15 cellular contexts compared by ENCODE assay signal in genomic region chr4:108881190-108881589, GRCh38.
DNase-seq lines count a peak whose midpoint lies in the region; ATAC-seq and TF ChIP-seq lines count a peak whose summit lies in the region.
"Had no signal": no experiment of that assay in that cellular context is flagged by ENCODE, and none has a peak within 500 bp of the region (broad histone marks: within the 10 kb centered on the region; RNA-seq: fewer than 3 reads in every experiment).

No MANE protein-coding gene starts in this region.

- peak overlapping the region; percentile 78 for H3K27ac Mint-ChIP-seq in HFFc6
- H3K27ac Mint-ChIP-seq: effector memory CD8-positive, alpha-beta T cell had no signal

- H3K27me3 ChIP-seq in MG63: no peaks in the 10 kb centered on the region
- H3K27me3 ChIP-seq: Peyer's patch, tibial nerve had no signal

- H3K36me3 ChIP-seq in MG63: no peaks in the 10 kb centered on the region
- H3K36me3 ChIP-seq: Peyer's patch, tibial nerve had no signal

- no peak for TF ChIP-seq CTCF in HFFc6 (IDR thresholded peaks at IDR 0.05)

- peaks cover 78% of the 10 kb centered on the region for H3K4me1 Mint-ChIP-seq in HFFc6 (ENCODE audit: low read depth)

- no peaks in the 10 kb centered on the region for H3K36me3 Mint-ChIP-seq in HFFc6 (ENCODE audit: low read depth)

- H3K9me3 ChIP-seq in MG63: no peaks in the 10 kb centered on the region
- H3K9me3 ChIP-seq: Caco-2, Peyer's patch, tibial nerve had no signal

- ATAC-seq in GM18909 (IDR thresholded peaks at IDR 0.05; ENCODE audit: poor library complexity, unreplicated experiment): no peak
- ATAC-seq: effector memory CD8-positive, alpha-beta T cell had no signal

- H3K9me3 Mint-ChIP-seq in HFFc6: no peaks in the 10 kb centered on the region
- H3K9me3 Mint-ChIP-seq: effector memory CD8-positive, alpha-beta T cell had no signal

- no peaks in the 10 kb centered on the region for H3K27me3 Mint-ChIP-seq in HFFc6 (ENCODE audit: insufficient read depth)
- H3K27me3 Mint-ChIP-seq: effector memory CD8-positive, alpha-beta T cell had no signal

- no peak overlapping the region for H3K4me3 ChIP-seq in MG63
- H3K4me3 ChIP-seq: Peyer's patch, skin epidermis, tibial nerve had no signal

- peak; percentile 81 for DNase-seq in HFFc6
- peak; percentile 25 for DNase-seq in amniotic stem cell (lab: John Stamatoyannopoulos, UW)
- DNase-seq in foreskin melanocyte: peak; percentile 97
- peak; percentile 28 for DNase-seq in renal cortical epithelial cell (ENCODE audit: low read depth)
- DNase-seq in MG63: no peak
- DNase-seq in DMS53 (lab: John Stamatoyannopoulos, UW): no peak
- DNase-seq in HuH-7.5 (ENCODE audit: low spot score): no peak
- DNase-seq: amygdala; Caco-2; effector memory CD8-positive, alpha-beta T cell; NCI-H1048; Peyer's patch had no signal

- peak overlapping the region; percentile 46 for H3K4me3 Mint-ChIP-seq in HFFc6
- H3K4me3 Mint-ChIP-seq: effector memory CD8-positive, alpha-beta T cell had no signal

Comparison
In these comparisons a context has a peak if more than half of its experiments do, and no peak if none do; other contexts are left out.
1. DNase-seq: peak in HFFc6 (single experiment), amniotic stem cell (single experiment), foreskin melanocyte (single experiment) and renal cortical epithelial cell (single experiment); none in MG63 (single experiment), DMS53 (single experiment) and HuH-7.5 (single experiment).